In the genomic region with DNA sequence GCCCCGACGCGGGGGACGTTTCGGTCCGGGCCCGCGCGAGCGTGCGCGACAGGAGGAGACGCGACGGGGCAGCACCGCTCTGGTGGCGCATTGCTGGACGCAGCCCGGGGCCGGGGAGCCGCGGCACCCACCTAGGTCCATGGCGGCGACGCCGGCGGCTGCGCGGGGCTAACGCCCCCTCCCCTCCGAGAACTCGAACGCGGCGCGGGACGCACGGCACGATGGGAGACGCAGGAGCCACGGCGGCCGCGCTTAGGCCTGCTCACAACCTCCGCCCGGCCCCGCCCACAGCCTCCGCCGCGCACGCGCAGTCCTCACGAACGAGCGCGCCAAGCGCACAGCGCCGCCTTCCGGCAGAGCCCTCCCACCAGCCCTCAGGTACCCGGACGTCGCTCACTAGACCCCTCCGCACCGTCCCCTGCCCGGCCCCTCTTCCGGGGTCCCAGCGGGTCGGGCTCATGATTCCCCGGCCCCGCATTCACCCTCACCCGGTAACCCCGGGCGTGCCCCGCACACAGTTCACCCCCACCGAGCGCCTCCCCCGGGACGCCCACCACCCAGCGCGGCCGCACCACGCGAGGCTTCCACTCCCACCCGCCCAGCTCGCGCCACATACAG, we compare ENCODE assay signal across 1 cellular context.
TF ChIP-seq lines count a peak whose summit lies in the region.

A gene (minus strand): TSS at position 263 of the 618 bp plus-strand sequence. CDS start 122 bp downstream, at position 141.

TF ChIP-seq in K562, 482 proteins besides CTCF, POLR2A, EP300 and RAD21 (continued from another document and continues in another):
- TF ChIP-seq, protein P1, sequence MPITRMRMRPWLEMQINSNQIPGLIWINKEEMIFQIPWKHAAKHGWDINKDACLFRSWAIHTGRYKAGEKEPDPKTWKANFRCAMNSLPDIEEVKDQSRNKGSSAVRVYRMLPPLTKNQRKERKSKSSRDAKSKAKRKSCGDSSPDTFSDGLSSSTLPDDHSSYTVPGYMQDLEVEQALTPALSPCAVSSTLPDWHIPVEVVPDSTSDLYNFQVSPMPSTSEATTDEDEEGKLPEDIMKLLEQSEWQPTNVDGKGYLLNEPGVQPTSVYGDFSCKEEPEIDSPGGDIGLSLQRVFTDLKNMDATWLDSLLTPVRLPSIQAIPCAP (CRISPR knock-in tag; IDR thresholded peaks at IDR 0.05; ENCODE audit: borderline replicate concordance): no peak
- no peak; the same call in 1 of the 2 replicates for TF ChIP-seq ZBTB1 (CRISPR knock-in tag; IDR thresholded peaks at IDR 0.05; ENCODE audit: borderline replicate concordance, low read depth)
- TF ChIP-seq ZNF174 (CRISPR knock-in tag; IDR thresholded peaks at IDR 0.05): no peak
- TF ChIP-seq ZNF197 (CRISPR knock-in tag; IDR thresholded peaks at IDR 0.05; ENCODE audit: low read depth): no peak
- TF ChIP-seq CBFA2T2 (conservative IDR thresholded peaks at IDR 0.05): no peak
- TF ChIP-seq ILF3 (IDR thresholded peaks at IDR 0.05; ENCODE audit: borderline replicate concordance): no peak
- no peak for TF ChIP-seq DDX20 (tag; IDR thresholded peaks at IDR 0.05; ENCODE audit: low read depth)
- TF ChIP-seq TEAD1 (CRISPR knock-in tag; IDR thresholded peaks at IDR 0.05): no peak
- no peak for TF ChIP-seq NFE2 (IDR thresholded peaks at IDR 0.05; ENCODE audit: low read depth)
- no peak for TF ChIP-seq ZKSCAN3 (CRISPR knock-in tag; IDR thresholded peaks at IDR 0.05)
- no peak for TF ChIP-seq FOXA1 (IDR thresholded peaks at IDR 0.05; ENCODE audit: borderline replicate concordance)
- TF ChIP-seq, protein P2, sequence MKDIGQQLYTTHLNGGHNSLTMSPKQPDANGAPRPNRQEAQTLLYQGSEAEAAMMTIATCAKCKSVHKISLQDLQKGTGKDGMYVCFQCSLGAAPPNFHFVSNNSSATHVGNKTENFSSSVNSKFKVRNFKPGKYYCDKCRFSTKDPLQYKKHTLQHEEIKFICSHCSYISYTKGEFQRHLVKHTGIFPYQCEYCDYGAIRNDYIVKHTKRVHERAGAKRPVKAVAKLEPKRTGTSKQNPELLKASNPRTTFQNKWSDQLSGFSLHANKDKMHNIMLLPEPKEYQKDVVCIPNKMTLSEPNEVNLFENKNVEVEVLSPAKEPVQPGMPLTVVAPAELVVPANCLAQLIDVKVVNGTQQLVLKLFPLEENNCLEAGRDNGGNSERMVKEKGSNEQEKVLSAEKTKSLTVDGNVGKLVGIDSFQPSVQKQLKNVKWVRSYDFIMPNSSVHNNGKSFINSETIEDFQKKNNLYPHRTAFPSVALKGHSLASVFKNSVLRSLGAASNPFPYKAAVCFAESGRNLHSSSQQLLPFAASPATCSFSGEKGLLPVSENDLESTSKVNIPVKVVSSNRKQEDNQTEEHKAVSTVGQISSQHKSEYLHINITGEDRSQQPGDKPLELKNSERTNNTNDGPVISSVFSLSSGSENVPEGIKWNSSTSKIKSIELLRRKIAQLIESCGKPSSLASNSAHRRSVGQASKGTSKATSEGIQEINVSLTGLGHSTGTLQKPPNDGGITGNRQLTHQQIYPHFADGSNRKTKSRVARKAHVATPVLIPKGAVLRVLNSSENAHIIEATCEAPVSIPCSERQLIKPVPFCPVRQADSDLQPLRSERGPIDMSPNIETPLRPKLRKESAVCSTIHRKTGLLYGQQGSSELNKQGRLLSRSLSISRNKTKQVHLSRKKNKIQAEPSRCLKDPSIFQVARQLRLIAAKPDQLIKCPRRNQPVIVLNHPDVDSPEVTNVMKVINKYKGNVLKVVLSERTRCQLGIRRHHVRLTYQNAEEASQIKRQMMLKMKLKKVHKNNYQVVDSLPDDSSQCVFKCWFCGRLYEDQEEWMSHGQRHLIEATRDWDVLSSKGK (CRISPR knock-in tag; IDR thresholded peaks at IDR 0.05): no peak
- TF ChIP-seq, protein P3, sequence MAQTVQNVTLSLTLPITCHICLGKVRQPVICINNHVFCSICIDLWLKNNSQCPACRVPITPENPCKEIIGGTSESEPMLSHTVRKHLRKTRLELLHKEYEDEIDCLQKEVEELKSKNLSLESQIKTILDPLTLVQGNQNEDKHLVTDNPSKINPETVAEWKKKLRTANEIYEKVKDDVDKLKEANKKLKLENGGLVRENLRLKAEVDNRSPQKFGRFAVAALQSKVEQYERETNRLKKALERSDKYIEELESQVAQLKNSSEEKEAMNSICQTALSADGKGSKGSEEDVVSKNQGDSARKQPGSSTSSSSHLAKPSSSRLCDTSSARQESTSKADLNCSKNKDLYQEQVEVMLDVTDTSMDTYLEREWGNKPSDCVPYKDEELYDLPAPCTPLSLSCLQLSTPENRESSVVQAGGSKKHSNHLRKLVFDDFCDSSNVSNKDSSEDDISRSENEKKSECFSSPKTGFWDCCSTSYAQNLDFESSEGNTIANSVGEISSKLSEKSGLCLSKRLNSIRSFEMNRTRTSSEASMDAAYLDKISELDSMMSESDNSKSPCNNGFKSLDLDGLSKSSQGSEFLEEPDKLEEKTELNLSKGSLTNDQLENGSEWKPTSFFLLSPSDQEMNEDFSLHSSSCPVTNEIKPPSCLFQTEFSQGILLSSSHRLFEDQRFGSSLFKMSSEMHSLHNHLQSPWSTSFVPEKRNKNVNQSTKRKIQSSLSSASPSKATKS (CRISPR knock-in tag; IDR thresholded peaks at IDR 0.05): no peak
- no peak for TF ChIP-seq HIVEP1 (CRISPR knock-in tag; IDR thresholded peaks at IDR 0.05)
- peak; percentile 65 for TF ChIP-seq MEIS2 (IDR thresholded peaks at IDR 0.05; ENCODE audit: partially characterized antibody)
- no peak for TF ChIP-seq ZNF589 (CRISPR knock-in tag; IDR thresholded peaks at IDR 0.05; ENCODE audit: low read depth)
- TF ChIP-seq, protein P4, sequence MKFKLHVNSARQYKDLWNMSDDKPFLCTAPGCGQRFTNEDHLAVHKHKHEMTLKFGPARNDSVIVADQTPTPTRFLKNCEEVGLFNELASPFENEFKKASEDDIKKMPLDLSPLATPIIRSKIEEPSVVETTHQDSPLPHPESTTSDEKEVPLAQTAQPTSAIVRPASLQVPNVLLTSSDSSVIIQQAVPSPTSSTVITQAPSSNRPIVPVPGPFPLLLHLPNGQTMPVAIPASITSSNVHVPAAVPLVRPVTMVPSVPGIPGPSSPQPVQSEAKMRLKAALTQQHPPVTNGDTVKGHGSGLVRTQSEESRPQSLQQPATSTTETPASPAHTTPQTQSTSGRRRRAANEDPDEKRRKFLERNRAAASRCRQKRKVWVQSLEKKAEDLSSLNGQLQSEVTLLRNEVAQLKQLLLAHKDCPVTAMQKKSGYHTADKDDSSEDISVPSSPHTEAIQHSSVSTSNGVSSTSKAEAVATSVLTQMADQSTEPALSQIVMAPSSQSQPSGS (CRISPR knock-in tag; IDR thresholded peaks at IDR 0.05): no peak
- TF ChIP-seq MBD2 (IDR thresholded peaks at IDR 0.05; ENCODE audit: borderline replicate concordance, low read depth): 0 out of 2 replicates have a peak, but pooled peaks have one; percentile 25
- TF ChIP-seq CBX5 (IDR thresholded peaks at IDR 0.05; ENCODE audit: borderline replicate concordance, low read depth): no peak
- TF ChIP-seq, protein P5, sequence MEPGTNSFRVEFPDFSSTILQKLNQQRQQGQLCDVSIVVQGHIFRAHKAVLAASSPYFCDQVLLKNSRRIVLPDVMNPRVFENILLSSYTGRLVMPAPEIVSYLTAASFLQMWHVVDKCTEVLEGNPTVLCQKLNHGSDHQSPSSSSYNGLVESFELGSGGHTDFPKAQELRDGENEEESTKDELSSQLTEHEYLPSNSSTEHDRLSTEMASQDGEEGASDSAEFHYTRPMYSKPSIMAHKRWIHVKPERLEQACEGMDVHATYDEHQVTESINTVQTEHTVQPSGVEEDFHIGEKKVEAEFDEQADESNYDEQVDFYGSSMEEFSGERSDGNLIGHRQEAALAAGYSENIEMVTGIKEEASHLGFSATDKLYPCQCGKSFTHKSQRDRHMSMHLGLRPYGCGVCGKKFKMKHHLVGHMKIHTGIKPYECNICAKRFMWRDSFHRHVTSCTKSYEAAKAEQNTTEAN (CRISPR knock-in tag; IDR thresholded peaks at IDR 0.05): no peak
- TF ChIP-seq, protein P6, sequence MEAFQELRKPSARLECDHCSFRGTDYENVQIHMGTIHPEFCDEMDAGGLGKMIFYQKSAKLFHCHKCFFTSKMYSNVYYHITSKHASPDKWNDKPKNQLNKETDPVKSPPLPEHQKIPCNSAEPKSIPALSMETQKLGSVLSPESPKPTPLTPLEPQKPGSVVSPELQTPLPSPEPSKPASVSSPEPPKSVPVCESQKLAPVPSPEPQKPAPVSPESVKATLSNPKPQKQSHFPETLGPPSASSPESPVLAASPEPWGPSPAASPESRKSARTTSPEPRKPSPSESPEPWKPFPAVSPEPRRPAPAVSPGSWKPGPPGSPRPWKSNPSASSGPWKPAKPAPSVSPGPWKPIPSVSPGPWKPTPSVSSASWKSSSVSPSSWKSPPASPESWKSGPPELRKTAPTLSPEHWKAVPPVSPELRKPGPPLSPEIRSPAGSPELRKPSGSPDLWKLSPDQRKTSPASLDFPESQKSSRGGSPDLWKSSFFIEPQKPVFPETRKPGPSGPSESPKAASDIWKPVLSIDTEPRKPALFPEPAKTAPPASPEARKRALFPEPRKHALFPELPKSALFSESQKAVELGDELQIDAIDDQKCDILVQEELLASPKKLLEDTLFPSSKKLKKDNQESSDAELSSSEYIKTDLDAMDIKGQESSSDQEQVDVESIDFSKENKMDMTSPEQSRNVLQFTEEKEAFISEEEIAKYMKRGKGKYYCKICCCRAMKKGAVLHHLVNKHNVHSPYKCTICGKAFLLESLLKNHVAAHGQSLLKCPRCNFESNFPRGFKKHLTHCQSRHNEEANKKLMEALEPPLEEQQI (IDR thresholded peaks at IDR 0.05): no peak
- TF ChIP-seq CXXC5 (CRISPR knock-in tag; IDR thresholded peaks at IDR 0.05): peak; percentile 81
- TF ChIP-seq MTA2 (IDR thresholded peaks at IDR 0.05; ENCODE audit: low read depth): no peak
- no peak for TF ChIP-seq BRF1 (IDR thresholded peaks at IDR 0.05; ENCODE audit: borderline replicate concordance, extremely low read depth, insufficient read length)
- TF ChIP-seq HMG20B (CRISPR knock-in tag; IDR thresholded peaks at IDR 0.05): no peak
- TF ChIP-seq, protein P7, sequence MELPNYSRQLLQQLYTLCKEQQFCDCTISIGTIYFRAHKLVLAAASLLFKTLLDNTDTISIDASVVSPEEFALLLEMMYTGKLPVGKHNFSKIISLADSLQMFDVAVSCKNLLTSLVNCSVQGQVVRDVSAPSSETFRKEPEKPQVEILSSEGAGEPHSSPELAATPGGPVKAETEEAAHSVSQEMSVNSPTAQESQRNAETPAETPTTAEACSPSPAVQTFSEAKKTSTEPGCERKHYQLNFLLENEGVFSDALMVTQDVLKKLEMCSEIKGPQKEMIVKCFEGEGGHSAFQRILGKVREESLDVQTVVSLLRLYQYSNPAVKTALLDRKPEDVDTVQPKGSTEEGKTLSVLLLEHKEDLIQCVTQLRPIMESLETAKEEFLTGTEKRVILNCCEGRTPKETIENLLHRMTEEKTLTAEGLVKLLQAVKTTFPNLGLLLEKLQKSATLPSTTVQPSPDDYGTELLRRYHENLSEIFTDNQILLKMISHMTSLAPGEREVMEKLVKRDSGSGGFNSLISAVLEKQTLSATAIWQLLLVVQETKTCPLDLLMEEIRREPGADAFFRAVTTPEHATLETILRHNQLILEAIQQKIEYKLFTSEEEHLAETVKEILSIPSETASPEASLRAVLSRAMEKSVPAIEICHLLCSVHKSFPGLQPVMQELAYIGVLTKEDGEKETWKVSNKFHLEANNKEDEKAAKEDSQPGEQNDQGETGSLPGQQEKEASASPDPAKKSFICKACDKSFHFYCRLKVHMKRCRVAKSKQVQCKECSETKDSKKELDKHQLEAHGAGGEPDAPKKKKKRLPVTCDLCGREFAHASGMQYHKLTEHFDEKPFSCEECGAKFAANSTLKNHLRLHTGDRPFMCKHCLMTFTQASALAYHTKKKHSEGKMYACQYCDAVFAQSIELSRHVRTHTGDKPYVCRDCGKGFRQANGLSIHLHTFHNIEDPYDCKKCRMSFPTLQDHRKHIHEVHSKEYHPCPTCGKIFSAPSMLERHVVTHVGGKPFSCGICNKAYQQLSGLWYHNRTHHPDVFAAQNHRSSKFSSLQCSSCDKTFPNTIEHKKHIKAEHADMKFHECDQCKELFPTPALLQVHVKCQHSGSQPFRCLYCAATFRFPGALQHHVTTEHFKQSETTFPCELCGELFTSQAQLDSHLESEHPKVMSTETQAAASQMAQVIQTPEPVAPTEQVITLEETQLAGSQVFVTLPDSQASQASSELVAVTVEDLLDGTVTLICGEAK (IDR thresholded peaks at IDR 0.05): 0 out of 2 replicates have a peak, but pooled peaks have one; percentile 18
- TF ChIP-seq, protein P7 (CRISPR knock-in tag; IDR thresholded peaks at IDR 0.05): no peak
- TF ChIP-seq SRSF9 (IDR thresholded peaks at IDR 0.05; ENCODE audit: borderline replicate concordance, low read depth, low read length): no peak
- no peak for TF ChIP-seq PRPF4 (IDR thresholded peaks at IDR 0.05; ENCODE audit: insufficient read depth, low read depth, low read length, poor library complexity, severe bottlenecking)
- TF ChIP-seq MCM2 (IDR thresholded peaks at IDR 0.05; ENCODE audit: low read depth): no peak
- no peak for TF ChIP-seq ZNF24 (IDR thresholded peaks at IDR 0.05)
- no peak for TF ChIP-seq ZNF717 (CRISPR knock-in tag; IDR thresholded peaks at IDR 0.05)
- TF ChIP-seq HCFC1 (IDR thresholded peaks at IDR 0.05; ENCODE audit: low read depth, low read length): peak; percentile 40
- peak; percentile 92 to 93 for TF ChIP-seq NRF1 (conservative IDR thresholded peaks at IDR 0.05 in 1 of 2, IDR thresholded peaks at IDR 0.05 in 1 of 2)
- no peak for TF ChIP-seq POU5F1 (IDR thresholded peaks at IDR 0.05; ENCODE audit: borderline replicate concordance, low read depth, low read length, partially characterized antibody)
- TF ChIP-seq FOS (IDR thresholded peaks at IDR 0.05; ENCODE audit: extremely low read depth, insufficient read length): no peak
- no peak for TF ChIP-seq NR2F6 (CRISPR knock-in tag; IDR thresholded peaks at IDR 0.05)
- TF ChIP-seq ETV5 (CRISPR knock-in tag; IDR thresholded peaks at IDR 0.05; ENCODE audit: low read depth): 0 out of 2 replicates have a peak, but pooled peaks have one; percentile 35
- no peak for TF ChIP-seq ZNF263 (CRISPR knock-in tag; IDR thresholded peaks at IDR 0.05; ENCODE audit: borderline replicate concordance)
